Comparison of ENCODE assay signal across 22 cellular contexts in the genomic region with DNA sequence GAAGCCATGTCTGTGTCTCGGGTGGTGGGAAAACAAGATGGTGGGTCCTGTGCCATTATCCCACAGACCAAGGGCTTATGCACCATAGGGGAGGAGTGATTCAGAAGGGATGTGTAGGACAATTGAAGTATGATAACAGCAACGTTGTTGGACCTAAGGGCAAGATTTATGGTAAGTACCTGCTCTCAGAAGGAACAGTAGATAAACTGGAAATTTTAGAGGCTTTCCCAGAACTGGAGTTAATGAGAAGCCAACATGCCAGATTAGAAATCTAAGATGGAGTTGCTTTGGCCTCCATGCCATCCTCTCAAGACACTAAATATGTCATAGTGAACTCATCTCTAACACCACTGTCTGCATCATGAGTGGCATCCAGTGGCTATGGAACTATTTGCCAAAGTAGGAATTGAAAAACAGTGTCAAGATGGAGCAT.
"Had no signal": no experiment of that assay in that cellular context is flagged by ENCODE, and none has a peak within 500 bp of the region (broad histone marks: within the 10 kb centered on the region; RNA-seq: fewer than 3 reads in every experiment).

No MANE protein-coding gene starts in this region.

- FAIRE-seq: HepG2 had no signal

- ATAC-seq: HepG2, Panc1, PC-3, SK-N-SH treated with all-trans-retinoic acid at 6 μM for 48 hours had no signal

- DNase-seq: IMR-90, Kasumi-1, MM.1S, NCI-H1092 treated with DMSO at 0.1 percent for 48 hours, NCI-H1436, NCI-H1694, NCI-H187 treated with DMSO at 0.1 percent for 48 hours, NCI-H2029 treated with DMSO at 0.1 percent for 48 hours, NCI-H2171 treated with DMSO at 0.1 percent for 48 hours, NCI-H345, NCI-H446 treated with DMSO at 0.1 percent for 48 hours, NCI-H510A treated with DMSO at 0.1 percent for 48 hours, NCI-H526, NCI-H748 treated with DMSO at 0.1 percent for 48 hours, PC-3, SHP77, T-helper 1 cell had no signal

- H3K27ac ChIP-seq: KMS-11, RWPE1 had no signal

- H3K9ac ChIP-seq: KMS-11 had no signal

- H3K4me2 ChIP-seq: KMS-11 had no signal
